Comparison of ENCODE assay signal across 19 cellular contexts in the genomic region with DNA sequence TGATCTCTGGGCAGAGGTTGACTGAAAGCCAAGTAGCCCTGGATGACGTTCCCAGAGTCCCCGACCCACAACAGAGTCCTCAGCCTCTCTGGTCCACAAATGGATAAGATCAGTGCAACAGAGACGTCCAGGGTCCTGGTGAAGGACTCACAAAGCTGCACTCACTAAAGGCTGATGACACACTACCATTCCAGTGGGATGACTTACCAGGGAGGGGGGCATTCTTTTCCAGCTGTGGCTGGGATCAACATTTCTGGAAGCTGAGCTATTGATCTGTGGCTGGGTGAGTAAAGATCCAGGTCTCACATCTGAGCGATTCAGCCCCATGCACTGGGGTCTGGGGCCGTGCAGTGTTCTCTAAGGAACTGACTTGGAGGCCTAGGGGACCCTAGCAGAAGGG.
A peak's percentile ranks its signal among the peaks of the same experiment; 100 is the strongest.
DNase-seq lines count a peak whose midpoint lies in the region; ATAC-seq, FAIRE-seq and TF ChIP-seq lines count a peak whose summit lies in the region.
"Had no signal": no experiment of that assay in that cellular context is flagged by ENCODE, and none has a peak within 500 bp of the region (broad histone marks: within the 10 kb centered on the region; RNA-seq: fewer than 3 reads in every experiment).

No MANE protein-coding gene starts in this region.

- TF ChIP-seq CTCF in dorsolateral prefrontal cortex (IDR thresholded peaks at IDR 0.05 in 54 of 56, conservative IDR thresholded peaks at IDR 0.05 in 2 of 56; ENCODE audit: low read depth in 1 of 56, partially characterized antibody in 56 of 56), result no peak

- no CpG with 5 or more reads among the region's 5 CpGs for WGBS in trophoblast cell (ENCODE audit: extremely low coverage, insufficient coverage, insufficient read length)

- H3K36me3 ChIP-seq in trophoblast cell (ENCODE audit: control insufficient read depth in 1 of 2, insufficient read depth in 2 of 2, low read length in 2 of 2), result no peaks in the 10 kb centered on the region
- H3K36me3 ChIP-seq: adrenal gland, neutrophil, upper lobe of left lung had no signal

- no peak overlapping the region for H4K12ac ChIP-seq in trophoblast cell (ENCODE audit: low read depth, low read length)

- DNase-seq in AG20443 (ENCODE audit: low spot score), result peak; percentile 88
- peak; percentile 25 for DNase-seq in M059J (ENCODE audit: low read depth)
- DNase-seq in dorsolateral prefrontal cortex, result peak in 2 of 10 donors; percentile 17 to 23
- DNase-seq in trophoblast cell, result peak; percentile 43 to 45
- no peak for DNase-seq in NCI-H2171 (lab: John Stamatoyannopoulos, UW)
- DNase-seq in GDM1 (lab: John Stamatoyannopoulos, UW), result no peak
- DNase-seq in GM19239 (ENCODE audit: insufficient read length, low spot score), result no peak
- DNase-seq: activated CD4-positive, alpha-beta T cell treated with anti-CD3 and anti-CD28 coated beads for 4 hours; activated effector memory CD4-positive, alpha-beta T cell treated with Interleukin-2 at 50 U/mL for 16 hours; adrenal gland; Karpas-422; left cardiac atrium; NCI-H1417 treated with DMSO at 0.1 percent for 48 hours; stimulated activated naive CD4-positive, alpha-beta T cell treated with Interleukin-2 at 50 U/mL for 16 hours; upper lobe of left lung had no signal

- peak overlapping the region; percentile 59 for H4K91ac ChIP-seq in trophoblast cell (ENCODE audit: low read depth, low read length)

- no peak for FAIRE-seq in GM19239 (lab: Jason Lieb, UNC)
- FAIRE-seq: GM12878 had no signal

- H3K18ac ChIP-seq in trophoblast cell (ENCODE audit: low read length), result no peak overlapping the region

- no peak overlapping the region for H2BK5ac ChIP-seq in trophoblast cell (ENCODE audit: low read depth, low read length, poor library complexity)

- peaks cover 13% of the 10 kb centered on the region for H3K79me1 ChIP-seq in trophoblast cell (ENCODE audit: low read length)

- no peak for ATAC-seq in GM19467 (IDR thresholded peaks at IDR 0.05; ENCODE audit: unreplicated experiment)
- ATAC-seq: GM12878, left cardiac atrium had no signal

- intact Hi-C loops in dorsolateral prefrontal cortex (cut with DNase I), result no loop called here

- H3K4me3 ChIP-seq in dorsolateral prefrontal cortex, result peak overlapping the region in 5 of 59 donors; percentile 54 to 74 (median 68)
- H3K4me3 ChIP-seq in trophoblast cell (ENCODE audit: low read depth, low read length), result no peak overlapping the region
- H3K4me3 ChIP-seq: adrenal gland, GM12878, SK-N-MC, upper lobe of left lung had no signal

- no peak overlapping the region for H3K4me2 ChIP-seq in trophoblast cell (ENCODE audit: low read length)

- H3K9ac ChIP-seq in trophoblast cell (ENCODE audit: low read length), result no peak overlapping the region

- H3K14ac ChIP-seq in trophoblast cell (ENCODE audit: low read length), result no peak overlapping the region

- no peak overlapping the region for H3K23ac ChIP-seq in trophoblast cell (ENCODE audit: low read length)

- H3K4ac ChIP-seq in trophoblast cell (ENCODE audit: low read depth, low read length), result no peak overlapping the region

- H3K27me3 ChIP-seq in dorsolateral prefrontal cortex (no peaks in the 10 kb centered on the region), trophoblast cell (ENCODE audit: insufficient read depth, low read length) (no peaks in the 10 kb centered on the region)
- H3K27me3 ChIP-seq: adrenal gland, neutrophil, upper lobe of left lung had no signal

- H3K27ac ChIP-seq in dorsolateral prefrontal cortex, result peak overlapping the region in 58 of 59 donors; percentile 53 to 100 (median 98)
- H3K27ac ChIP-seq in trophoblast cell (ENCODE audit: low read depth, low read length), result no peak overlapping the region
- H3K27ac ChIP-seq: adrenal gland, neutrophil, SK-N-MC, upper lobe of left lung had no signal

- no peaks in the 10 kb centered on the region for H3K9me3 ChIP-seq in trophoblast cell (ENCODE audit: insufficient read depth, low read depth, low read length)
- H3K9me3 ChIP-seq: adrenal gland, neutrophil, upper lobe of left lung had no signal

- no peaks in the 10 kb centered on the region for H3K79me2 ChIP-seq in trophoblast cell (ENCODE audit: control insufficient read depth, insufficient read depth, low read length, poor library complexity)

- H3K4me1 ChIP-seq in trophoblast cell (ENCODE audit: control insufficient read depth in 1 of 2, insufficient read depth in 2 of 2, low read length in 2 of 2), result peaks cover 37 to 48% of the 10 kb centered on the region in 2 experiments
- H3K4me1 ChIP-seq: adrenal gland, upper lobe of left lung had no signal

- no peak overlapping the region for H4K8ac ChIP-seq in trophoblast cell (ENCODE audit: low read depth, low read length)

- no peak overlapping the region for H2AFZ ChIP-seq in trophoblast cell (ENCODE audit: insufficient read depth, low read length, poor library complexity)

- H2BK120ac ChIP-seq in trophoblast cell (ENCODE audit: insufficient read depth, low read length, poor library complexity), result no peak overlapping the region

- H2BK12ac ChIP-seq in trophoblast cell (ENCODE audit: low read length), result no peak overlapping the region

- H2AK5ac ChIP-seq in trophoblast cell (ENCODE audit: low read length), result peak overlapping the region; percentile 20

Comparison
In these comparisons a context has a peak if more than half of its experiments do, and no peak if none do; other contexts are left out.
1. DNase-seq: peak in AG20443 (single experiment), M059J (single experiment) and trophoblast cell (2 of 2); none in NCI-H2171 (single experiment), GDM1 (single experiment) and GM19239 (single experiment).